ENCODE assay signal across 8 cellular contexts in the genomic region with DNA sequence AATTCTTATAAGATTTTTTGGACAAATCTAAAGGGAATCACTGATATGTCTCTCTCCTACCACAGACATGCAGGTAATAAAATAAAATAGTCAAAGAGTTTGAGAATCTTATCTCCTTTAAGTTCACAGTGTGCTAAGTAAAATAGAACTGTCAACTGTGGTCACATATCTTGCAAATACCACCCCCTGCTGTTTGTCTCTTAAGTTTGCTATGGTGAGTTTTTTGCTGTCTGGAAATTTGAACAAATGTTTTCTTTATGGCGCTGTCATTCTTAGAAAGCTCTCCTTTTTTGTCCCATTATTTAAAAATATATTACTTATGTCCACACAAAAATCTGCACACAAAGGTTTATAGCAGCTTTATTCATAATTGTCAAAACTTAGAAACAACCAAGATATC. TPM values are rescaled to one million over a fixed set of nuclear protein-coding genes. Genes with fewer than 3 reads are reported as not detected.
DNase-seq lines count a peak whose midpoint lies in the region; ATAC-seq and TF ChIP-seq lines count a peak whose summit lies in the region.

No MANE protein-coding gene starts in this region.

- H3K36me3 ChIP-seq in suprapubic skin, result no peaks in the 10 kb centered on the region

- peak; percentile 1 for DNase-seq in COR-L47 (lab: John Stamatoyannopoulos, UW)
- DNase-seq in HT-29 (ENCODE audit: low spot score), result peak; percentile 44
- DNase-seq in medulla oblongata (ENCODE audit: extremely low spot score), result peak; percentile 68
- no peak for DNase-seq in suprapubic skin (ENCODE audit: low spot score in 2 of 2)
- DNase-seq in activated CD4-positive, CD25-positive, alpha-beta regulatory T cell treated with anti-CD3 and anti-CD28 coated beads, Interleukin-2, amount 50 U/mL, for 72 hours, result no peak
- DNase-seq in NCI-H1417 treated with DMSO at 0.1 percent for 48 hours (lab: John Stamatoyannopoulos, UW), result no peak

- no peak overlapping the region for H3K4me3 ChIP-seq in suprapubic skin

- no peaks in the 10 kb centered on the region for H3K27me3 ChIP-seq in suprapubic skin

- TF ChIP-seq CTCF in suprapubic skin (IDR thresholded peaks at IDR 0.05), result peak in 1 of 2 donors; percentile 14

- H3K9me3 ChIP-seq in suprapubic skin, result no peaks in the 10 kb centered on the region

- peak overlapping the region; percentile 98 for H3K27ac Mint-ChIP-seq in activated naive CD8-positive, alpha-beta T cell

- 28% methylated on average over 1 of the region's 1 CpG for WGBS in suprapubic skin

- no peak for ATAC-seq in GM21423 (IDR thresholded peaks at IDR 0.05; ENCODE audit: unreplicated experiment)

- no peak for TF ChIP-seq POLR2A in suprapubic skin (IDR thresholded peaks at IDR 0.05)

- peaks cover 57% of the 10 kb centered on the region for H3K4me1 Mint-ChIP-seq in activated naive CD8-positive, alpha-beta T cell (ENCODE audit: low read depth)

- H3K27ac ChIP-seq in suprapubic skin, result no peak overlapping the region

- H3K36me3 Mint-ChIP-seq in activated naive CD8-positive, alpha-beta T cell, result peaks cover 7% of the 10 kb centered on the region

- H3K27me3 Mint-ChIP-seq in activated naive CD8-positive, alpha-beta T cell, result no peaks in the 10 kb centered on the region

- TF ChIP-seq EP300 in suprapubic skin (IDR thresholded peaks at IDR 0.05), result no peak

- H3K9me3 Mint-ChIP-seq in activated naive CD8-positive, alpha-beta T cell (ENCODE audit: low read depth), result no peaks in the 10 kb centered on the region

- peak overlapping the region; percentile 64 for H3K4me3 Mint-ChIP-seq in activated naive CD8-positive, alpha-beta T cell

- H3K4me1 ChIP-seq in suprapubic skin, result peaks cover 7% of the 10 kb centered on the region

RNA-seq across cellular contexts. Expression of a gene that starts 19.6 kb away (rescaled TPM):
- total RNA-seq in HT-29 (2014; rRNA removed; shearing (Covaris generic)), result not detected in 2 replicates
- 10 to 100 TPM in 1 of 4 donors, 1 to 10 TPM in 3; 2.8 to 15.0 (median 7.7) TPM for total RNA-seq in suprapubic skin

RNA-seq across cellular contexts. Expression of a gene that starts 40.4 kb away (rescaled TPM):
- total RNA-seq in HT-29 (2014; rRNA removed; shearing (Covaris generic)), result not detected in 2 replicates
- 1 to 10 TPM in 3 of 4 donors, under 1 TPM in 1; 0.38 to 3.9 (median 2.2) TPM for total RNA-seq in suprapubic skin

RNA-seq across cellular contexts. Expression of a gene that starts 43.3 kb away (rescaled TPM):
- 1.0 and 2.0 TPM in 2 replicates for total RNA-seq in HT-29 (2014; rRNA removed; shearing (Covaris generic))
- 10 to 100 TPM in 1 of 4 donors, 1 to 10 TPM in 3; 2.5 to 14.5 (median 4.9) TPM for total RNA-seq in suprapubic skin

RNA-seq across cellular contexts. Expression of a gene that starts 43.7 kb away (rescaled TPM):
- 0.39 and 0.79 TPM in 2 replicates for total RNA-seq in HT-29 (2014; rRNA removed; shearing (Covaris generic))
- 10 to 100 TPM in 1 of 4 donors, 1 to 10 TPM in 3; 3.2 to 12.9 (median 6.0) TPM for total RNA-seq in suprapubic skin

Comparison
In these comparisons a context has a peak if more than half of its experiments do, and no peak if none do; other contexts are left out.
1. DNase-seq: peak in COR-L47 (single experiment), HT-29 (single experiment) and medulla oblongata (single experiment); none in suprapubic skin (0 of 2), activated CD4-positive, CD25-positive, alpha-beta regulatory T cell treated with anti-CD3 and anti-CD28 coated beads, Interleukin-2, amount 50 U/mL, for 72 hours (single experiment) and NCI-H1417 treated with DMSO at 0.1 percent for 48 hours (single experiment).